ENCODE assay signal across 8 cellular contexts in genomic region chr1:76867342-76868130, GRCh38. TPM values are rescaled to one million over a fixed set of nuclear protein-coding genes. Genes with fewer than 3 reads are reported as not detected.
DNase-seq lines count a peak whose midpoint lies in the region; ATAC-seq and TF ChIP-seq lines count a peak whose summit lies in the region.

Gene ST6GALNAC5, plus strand, starts transcription at chr1:76867480.

- no peak for TF ChIP-seq EP300 in sigmoid colon (IDR thresholded peaks at IDR 0.05)

- peak; percentile 19 for ATAC-seq in activated naive CD8-positive, alpha-beta T cell treated with anti-CD3 and anti-CD28 coated beads, Interleukin-2, amount 10 ng/mL, durations not matched to agents 7 days and 5 days (ENCODE audit: low read depth)
- ATAC-seq in HG03280 (IDR thresholded peaks at IDR 0.05; ENCODE audit: unreplicated experiment), result no peak

- peak; percentile 54 for DNase-seq in DMS53 treated with DMSO at 0.1 percent for 48 hours (lab: John Stamatoyannopoulos, UW; ENCODE audit: unreplicated experiment)
- DNase-seq in NCI-H1436 treated with DMSO at 0.1 percent for 48 hours (lab: John Stamatoyannopoulos, UW), result peak; percentile 17
- peak; percentile 35 for DNase-seq in activated naive CD8-positive, alpha-beta T cell treated with anti-CD3 and anti-CD28 coated beads, Interleukin-2, amount 10 ng/mL, durations not matched to agents 7 days and 5 days
- peak; percentile 32 for DNase-seq in hepatic stellate cell (ENCODE audit: low spot score)
- DNase-seq in sigmoid colon, result no peak
- no peak for DNase-seq in activated CD4-positive, CD25-positive, alpha-beta regulatory T cell treated with anti-CD3 and anti-CD28 coated beads, Interleukin-2, amount 50 U/mL, for 72 hours
- no peak for DNase-seq in activated effector memory CD4-positive, alpha-beta T cell treated with anti-CD3 and anti-CD28 coated beads, Interleukin-2, amount 50 U/mL, for 16 hours

- TF ChIP-seq CTCF in sigmoid colon (IDR thresholded peaks at IDR 0.05), result no peak

- H3K27ac Mint-ChIP-seq in activated naive CD8-positive, alpha-beta T cell treated with anti-CD3 and anti-CD28 coated beads, Interleukin-2, amount 10 ng/mL, durations not matched to agents 7 days and 5 days, result no peak within 1 kb of the TSS

- no peaks in the 10 kb centered on the region for H3K36me3 Mint-ChIP-seq in activated naive CD8-positive, alpha-beta T cell treated with anti-CD3 and anti-CD28 coated beads, Interleukin-2, amount 10 ng/mL, durations not matched to agents 7 days and 5 days

- H3K4me3 ChIP-seq in sigmoid colon, result peak within 1 kb of the TSS; percentile 37 to 63 (median 52)

- 1 to 8% methylated on average over 50 of the region's 50 CpGs for WGBS in sigmoid colon, 2 donors

- TF ChIP-seq POLR2A in sigmoid colon (IDR thresholded peaks at IDR 0.05), result no peak

- H3K27me3 Mint-ChIP-seq in activated naive CD8-positive, alpha-beta T cell treated with anti-CD3 and anti-CD28 coated beads, Interleukin-2, amount 10 ng/mL, durations not matched to agents 7 days and 5 days, result peaks cover 81% of the 10 kb centered on the region

- peaks cover 12 to 42% (median 32%) of the 10 kb centered on the region in 3 donors for H3K27me3 ChIP-seq in sigmoid colon

- H3K4me3 Mint-ChIP-seq in activated naive CD8-positive, alpha-beta T cell treated with anti-CD3 and anti-CD28 coated beads, Interleukin-2, amount 10 ng/mL, durations not matched to agents 7 days and 5 days, result peak within 1 kb of the TSS; percentile 82

- no peaks in the 10 kb centered on the region for H3K9me3 Mint-ChIP-seq in activated naive CD8-positive, alpha-beta T cell treated with anti-CD3 and anti-CD28 coated beads, Interleukin-2, amount 10 ng/mL, durations not matched to agents 7 days and 5 days

- H3K36me3 ChIP-seq in sigmoid colon, result no peaks in the 10 kb centered on the region

- H3K4me1 Mint-ChIP-seq in activated naive CD8-positive, alpha-beta T cell treated with anti-CD3 and anti-CD28 coated beads, Interleukin-2, amount 10 ng/mL, durations not matched to agents 7 days and 5 days, result peaks cover 8% of the 10 kb centered on the region

- no peaks in the 10 kb centered on the region for H3K9me3 ChIP-seq in sigmoid colon

- peak within 1 kb of the TSS; percentile 36 to 75 (median 66) for H3K27ac ChIP-seq in sigmoid colon

- intact Hi-C loops in sigmoid colon (cut with DNase I), result no loop called here

- POLR2A ChIA-PET in activated naive CD8-positive, alpha-beta T cell treated with anti-CD3 and anti-CD28 coated beads, Interleukin-2, amount 10 ng/mL, durations not matched to agents 7 days and 5 days (lab: Charles Lee), result no interaction called here

- peaks cover 0 to 30% (median 20%) of the 10 kb centered on the region in 4 donors for H3K4me1 ChIP-seq in sigmoid colon

RNA-seq across cellular contexts. Expression of gene ST6GALNAC5, which starts in this region (rescaled TPM):
- total RNA-seq in activated naive CD8-positive, alpha-beta T cell treated with anti-CD3 and anti-CD28 coated beads, Interleukin-2, amount 10 ng/mL, durations not matched to agents 7 days and 5 days, result not detected
- total RNA-seq in sigmoid colon, result 10 to 100 TPM in 2 of 4 donors, 1 to 10 TPM in 2; 4.8 to 44.7 (median 14.6) TPM
- polyA plus RNA-seq in sigmoid colon, result 1 to 10 TPM in 1 of 3 donors, under 1 TPM in 1, not detected in 1; under 0.01 to 1.0 TPM

Comparison
In these comparisons a context has a peak if more than half of its experiments do, and no peak if none do; other contexts are left out.
1. RNA of gene ST6GALNAC5 (total RNA-seq): 4.8 to 44.7 TPM in sigmoid colon; not detected in activated naive CD8-positive, alpha-beta T cell treated with anti-CD3 and anti-CD28 coated beads, Interleukin-2, amount 10 ng/mL, durations not matched to agents 7 days and 5 days; every median in the first group is over 4 times any median in the second.
2. Peak in DNase-seq and ATAC-seq in activated naive CD8-positive, alpha-beta T cell treated with anti-CD3 and anti-CD28 coated beads, Interleukin-2, amount 10 ng/mL, durations not matched to agents 7 days and 5 days; RNA of the gene not detected or under 1 TPM.
3. DNase-seq: peak in DMS53 treated with DMSO at 0.1 percent for 48 hours (single experiment), NCI-H1436 treated with DMSO at 0.1 percent for 48 hours (single experiment) and hepatic stellate cell (single experiment); none in sigmoid colon (single experiment), activated CD4-positive, CD25-positive, alpha-beta regulatory T cell treated with anti-CD3 and anti-CD28 coated beads, Interleukin-2, amount 50 U/mL, for 72 hours (single experiment) and activated effector memory CD4-positive, alpha-beta T cell treated with anti-CD3 and anti-CD28 coated beads, Interleukin-2, amount 50 U/mL, for 16 hours (single experiment).